ENCODE assay signal across 17 cellular contexts in genomic region chr2:120323214-120323613, GRCh38. TPM values are rescaled to one million over a fixed set of nuclear protein-coding genes. Genes with fewer than 3 reads are reported as not detected.
DNase-seq lines count a peak whose midpoint lies in the region; ATAC-seq and TF ChIP-seq lines count a peak whose summit lies in the region.
"Had no signal": no experiment of that assay in that cellular context is flagged by ENCODE, and none has a peak within 500 bp of the region (broad histone marks: within the 10 kb centered on the region; RNA-seq: fewer than 3 reads in every experiment).

No MANE protein-coding gene starts in this region.

- H3K27ac ChIP-seq in lower lobe of right lung, result no peak overlapping the region
- H3K27ac ChIP-seq: brain microvascular endothelial cell had no signal

- no peak for TF ChIP-seq RAD21 in Ishikawa (IDR thresholded peaks at IDR 0.05; ENCODE audit: low read depth)

- ATAC-seq in lower lobe of right lung (peak; percentile 46 to 59), GM21360 (IDR thresholded peaks at IDR 0.05; ENCODE audit: unreplicated experiment) (no peak), GM21515 (IDR thresholded peaks at IDR 0.05; ENCODE audit: unreplicated experiment) (no peak)
- ATAC-seq: activated T-helper 17 cell treated with anti-CD3 and anti-CD28 coated beads, Interleukin-2, amount 50 U/mL, for 72 hours had no signal

- no peak overlapping the region for H3K4me3 ChIP-seq in lower lobe of right lung

- H3K36me3 ChIP-seq in lower lobe of right lung, result no peaks in the 10 kb centered on the region
- H3K36me3 ChIP-seq: brain microvascular endothelial cell had no signal

- DNase-seq in fibroblast of gingiva (ENCODE audit: low read depth), result peak; percentile 59
- DNase-seq in lower lobe of right lung, result no peak
- peak; percentile 44 for DNase-seq in stromal cell of bone marrow (ENCODE audit: low read depth)
- DNase-seq in NCI-H1417 (lab: John Stamatoyannopoulos, UW), result no peak
- no peak for DNase-seq in cortex of kidney (lab: John Stamatoyannopoulos, UW)
- DNase-seq: activated CD4-positive, alpha-beta T cell treated with anti-CD3 and anti-CD28 coated beads, Interleukin-2, amount 50 U/mL, for 1 hour; brain microvascular endothelial cell; GDM1; NCI-H1694; NCI-H526 treated with DMSO at 0.1 percent for 48 hours; RPMI8226 had no signal

- H3K27me3 ChIP-seq in lower lobe of right lung (ENCODE audit: low read depth), result no peaks in the 10 kb centered on the region

- no peak for TF ChIP-seq CTCF in lower lobe of right lung (IDR thresholded peaks at IDR 0.05)

- peaks cover 15% of the 10 kb centered on the region for H3K4me1 ChIP-seq in lower lobe of right lung

- TF ChIP-seq EP300 in Ishikawa (IDR thresholded peaks at IDR 0.05; ENCODE audit: borderline replicate concordance), result no peak

- intact Hi-C loops in lower lobe of right lung (cut with DNase I), result no loop called here

- H3K9me3 ChIP-seq in lower lobe of right lung, result no peaks in the 10 kb centered on the region

TF ChIP-seq in Ishikawa, 13 proteins besides CTCF, POLR2A, EP300 and RAD21:
- no peak for TF ChIP-seq TAF1 (IDR thresholded peaks at IDR 0.05; ENCODE audit: low read depth)
- no peak for TF ChIP-seq EGR1 (IDR thresholded peaks at IDR 0.05)
- TF ChIP-seq NFIC (IDR thresholded peaks at IDR 0.05), result no peak
- TF ChIP-seq CEBPB (IDR thresholded peaks at IDR 0.05), result peak; percentile 29; the same call in 1 of the 2 replicates

RNA-seq across cellular contexts. Expression of gene INHBB, which starts 22.7 kb away (rescaled TPM):
- 5.2 TPM for total RNA-seq in lower lobe of right lung
- total RNA-seq: activated T-helper 17 cell treated with anti-CD3 and anti-CD28 coated beads, Interleukin-2, amount 50 U/mL, for 72 hours; mesothelial cell of epicardium; T-helper 2 cell treated with Interferon-gamma antibody and Interleukin-4, amounts not matched to agents 100 ng/mL and 5 ng/mL, for 36 hours had no signal

Comparison
In these comparisons a context has a peak if more than half of its experiments do, and no peak if none do; other contexts are left out.
1. DNase-seq: peak in fibroblast of gingiva (single experiment) and stromal cell of bone marrow (single experiment); none in lower lobe of right lung (single experiment), NCI-H1417 (0 of 3) and cortex of kidney (single experiment).
2. ATAC-seq: peak in lower lobe of right lung (2 of 2); none in GM21360 (single experiment) and GM21515 (single experiment).